8 cellular contexts compared by ENCODE assay signal in the genomic region with DNA sequence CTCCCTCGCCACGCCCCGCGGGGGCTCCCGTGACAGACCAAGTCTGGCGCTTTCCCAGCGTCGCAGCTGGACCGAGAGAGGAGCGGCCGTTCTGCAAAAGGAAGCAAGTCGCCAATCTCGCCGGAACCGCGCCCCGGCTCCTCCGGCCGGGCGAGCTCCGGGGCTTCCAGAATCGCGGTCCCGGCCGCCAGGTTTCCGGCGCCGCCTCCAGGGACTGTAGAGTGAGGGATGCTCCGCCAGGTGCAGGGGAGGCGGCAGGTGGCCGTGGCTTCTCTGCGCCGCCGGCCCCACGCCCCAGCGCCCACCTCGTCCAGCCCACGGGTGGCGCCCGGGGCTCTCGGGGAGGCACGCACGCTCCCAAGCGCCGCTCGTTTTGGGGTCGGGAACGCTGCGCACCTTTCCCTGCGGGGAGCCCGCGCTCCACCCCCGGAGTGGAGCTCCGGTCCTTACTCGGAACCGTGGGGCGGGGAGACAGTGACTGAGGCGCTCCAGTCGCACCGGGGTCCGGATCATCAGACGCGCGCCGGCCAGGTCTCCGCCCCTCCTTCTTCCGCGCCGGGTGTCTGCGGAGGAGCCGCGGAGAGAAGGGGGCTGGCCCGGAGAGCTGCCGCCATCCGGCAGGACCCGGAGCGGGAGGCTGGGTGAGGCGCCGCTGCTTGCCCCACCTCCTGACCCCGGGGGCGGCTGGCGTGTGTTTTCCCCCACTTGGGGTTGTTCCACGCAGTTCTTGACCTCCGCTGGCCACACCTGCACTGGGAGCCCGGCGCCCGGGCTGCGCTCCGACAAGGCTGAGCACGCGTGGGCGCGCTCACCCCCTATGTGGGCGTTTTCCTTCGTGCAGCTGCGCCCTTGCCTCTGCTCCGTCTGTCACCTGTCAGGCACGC. TPM values are rescaled to one million over a fixed set of nuclear protein-coding genes. Genes with fewer than 3 reads are reported as not detected.
DNase-seq lines count a peak whose midpoint lies in the region; ATAC-seq lines count a peak whose summit lies in the region.

A gene with protein sequence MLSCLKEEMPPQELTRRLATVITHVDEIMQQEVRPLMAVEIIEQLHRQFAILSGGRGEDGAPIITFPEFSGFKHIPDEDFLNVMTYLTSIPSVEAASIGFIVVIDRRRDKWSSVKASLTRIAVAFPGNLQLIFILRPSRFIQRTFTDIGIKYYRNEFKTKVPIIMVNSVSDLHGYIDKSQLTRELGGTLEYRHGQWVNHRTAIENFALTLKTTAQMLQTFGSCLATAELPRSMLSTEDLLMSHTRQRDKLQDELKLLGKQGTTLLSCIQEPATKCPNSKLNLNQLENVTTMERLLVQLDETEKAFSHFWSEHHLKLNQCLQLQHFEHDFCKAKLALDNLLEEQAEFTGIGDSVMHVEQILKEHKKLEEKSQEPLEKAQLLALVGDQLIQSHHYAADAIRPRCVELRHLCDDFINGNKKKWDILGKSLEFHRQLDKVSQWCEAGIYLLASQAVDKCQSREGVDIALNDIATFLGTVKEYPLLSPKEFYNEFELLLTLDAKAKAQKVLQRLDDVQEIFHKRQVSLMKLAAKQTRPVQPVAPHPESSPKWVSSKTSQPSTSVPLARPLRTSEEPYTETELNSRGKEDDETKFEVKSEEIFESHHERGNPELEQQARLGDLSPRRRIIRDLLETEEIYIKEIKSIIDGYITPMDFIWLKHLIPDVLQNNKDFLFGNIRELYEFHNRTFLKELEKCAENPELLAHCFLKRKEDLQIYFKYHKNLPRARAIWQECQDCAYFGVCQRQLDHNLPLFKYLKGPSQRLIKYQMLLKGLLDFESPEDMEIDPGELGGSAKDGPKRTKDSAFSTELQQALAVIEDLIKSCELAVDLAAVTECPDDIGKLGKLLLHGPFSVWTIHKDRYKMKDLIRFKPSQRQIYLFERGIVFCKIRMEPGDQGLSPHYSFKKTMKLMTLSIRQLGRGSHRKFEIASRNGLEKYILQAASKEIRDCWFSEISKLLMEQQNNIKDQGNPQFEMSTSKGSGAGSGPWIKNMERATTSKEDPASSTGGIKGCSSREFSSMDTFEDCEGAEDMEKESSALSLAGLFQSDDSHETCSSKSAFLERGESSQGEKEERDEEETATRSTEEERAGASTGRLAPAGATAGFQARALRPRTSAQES (minus strand): TSS at position 480 of the 884 bp plus-strand sequence. CDS start 642 bp downstream, outside the sequence.

- peaks cover 3 to 19% (median 15%) of the 10 kb centered on the region in 4 donors for H3K4me1 Mint-ChIP-seq in naive thymus-derived CD8-positive, alpha-beta T cell
- peaks cover 15% of the 10 kb centered on the region for H3K4me1 Mint-ChIP-seq in stimulated activated memory B cell treated with anti-CD40 and anti-IgM and Interleukin-4, amounts not matched to agents 10 μg/mL and 1 μg/mL and 100 μg/mL, for 72 hours

- peak; percentile 36 for DNase-seq in A172 (ENCODE audit: low spot score)
- peak; percentile 66 to 75 for DNase-seq in NOMO-1 (lab: John Stamatoyannopoulos, UW; ENCODE audit: unreplicated experiment in 2 of 2)
- DNase-seq in activated T-cell treated with anti-CD3 and anti-CD28 coated beads, Interleukin-2, amount 50 U/mL, for 48 hours: peak; percentile 81 to 87
- DNase-seq in fibroblast of gingiva (ENCODE audit: low read depth): peak; percentile 45
- peak; percentile 53 to 86 (median 62) for DNase-seq in naive thymus-derived CD8-positive, alpha-beta T cell

- POLR2A ChIA-PET in naive thymus-derived CD8-positive, alpha-beta T cell (lab: Charles Lee): interaction anchor here (0.6 to 0.7 kb wide), 3 partner anchors 11 to 207 kb away, joined by 3 to 7 read pairs (median 4); no protein-coding TSS in a partner anchor

- H3K9me3 Mint-ChIP-seq in naive thymus-derived CD8-positive, alpha-beta T cell: no peaks in the 10 kb centered on the region
- H3K9me3 Mint-ChIP-seq in stimulated activated memory B cell treated with anti-CD40 and anti-IgM and Interleukin-4, amounts not matched to agents 10 μg/mL and 1 μg/mL and 100 μg/mL, for 72 hours: no peaks in the 10 kb centered on the region

- H3K4me3 Mint-ChIP-seq in naive thymus-derived CD8-positive, alpha-beta T cell: peak within 1 kb of the TSS; percentile 81 to 92 (median 90)
- peak within 1 kb of the TSS; percentile 86 for H3K4me3 Mint-ChIP-seq in stimulated activated memory B cell treated with anti-CD40 and anti-IgM and Interleukin-4, amounts not matched to agents 10 μg/mL and 1 μg/mL and 100 μg/mL, for 72 hours

- ATAC-seq in GM18873 (IDR thresholded peaks at IDR 0.05; ENCODE audit: low FRiP score, unreplicated experiment) (peak; percentile 65), HG03439 (IDR thresholded peaks at IDR 0.05; ENCODE audit: unreplicated experiment) (peak; percentile 72)
- ATAC-seq in naive thymus-derived CD8-positive, alpha-beta T cell: peak; percentile 88 to 90
- peak; percentile 94 for ATAC-seq in stimulated activated memory B cell treated with anti-CD40 and anti-IgM and Interleukin-4, amounts not matched to agents 10 μg/mL and 1 μg/mL and 100 μg/mL, for 72 hours

- peak within 1 kb of the TSS in 7 of 10 donors; percentile 36 to 87 (median 69) for H3K27ac Mint-ChIP-seq in naive thymus-derived CD8-positive, alpha-beta T cell
- peak within 1 kb of the TSS; percentile 82 for H3K27ac Mint-ChIP-seq in stimulated activated memory B cell treated with anti-CD40 and anti-IgM and Interleukin-4, amounts not matched to agents 10 μg/mL and 1 μg/mL and 100 μg/mL, for 72 hours

- peaks cover 0 to 10% (median 0%) of the 10 kb centered on the region in 5 donors for H3K27me3 Mint-ChIP-seq in naive thymus-derived CD8-positive, alpha-beta T cell
- H3K27me3 Mint-ChIP-seq in stimulated activated memory B cell treated with anti-CD40 and anti-IgM and Interleukin-4, amounts not matched to agents 10 μg/mL and 1 μg/mL and 100 μg/mL, for 72 hours: peaks cover 35% of the 10 kb centered on the region

- no peaks in the 10 kb centered on the region for H3K36me3 Mint-ChIP-seq in naive thymus-derived CD8-positive, alpha-beta T cell
- H3K36me3 Mint-ChIP-seq in stimulated activated memory B cell treated with anti-CD40 and anti-IgM and Interleukin-4, amounts not matched to agents 10 μg/mL and 1 μg/mL and 100 μg/mL, for 72 hours: no peaks in the 10 kb centered on the region

RNA-seq across cellular contexts. Expression of the gene that starts here (rescaled TPM):
- 0.22 and 0.41 TPM in 2 replicates for total RNA-seq in A172 (2014; rRNA removed; shearing (Covaris generic))
- 1 to 10 TPM; 1.3 to 2.5 TPM for total RNA-seq in naive thymus-derived CD8-positive, alpha-beta T cell
- polyA plus RNA-seq in naive thymus-derived CD8-positive, alpha-beta T cell: under 1 TPM; 0.06 to 0.17 (median 0.14) TPM

Comparison
In these comparisons a context has a peak if more than half of its experiments do, and no peak if none do; other contexts are left out.
1. Peak in every context shown above with its lines: DNase-seq and ATAC-seq.
2. Peak in DNase-seq in A172; RNA of the gene not detected or under 1 TPM.